15 cellular contexts compared by ENCODE assay signal in genomic region chrX:133543654-133544053, GRCh38.
DNase-seq lines count a peak whose midpoint lies in the region; ATAC-seq and TF ChIP-seq lines count a peak whose summit lies in the region.
"Had no signal": no experiment of that assay in that cellular context is flagged by ENCODE, and none has a peak within 500 bp of the region (broad histone marks: within the 10 kb centered on the region; RNA-seq: fewer than 3 reads in every experiment).

No MANE protein-coding gene starts in this region.

- H3K79me2 ChIP-seq in H9 (ENCODE audit: insufficient read depth, low read length) (no peaks in the 10 kb centered on the region), PC-9 (ENCODE audit: low read depth) (no peaks in the 10 kb centered on the region)

- CTCF ChIA-PET in PC-9 (lab: Charles Lee): interaction anchor here (0.5 to 1.1 kb wide), 3 partner anchors 43 to 127 kb away, joined by 3 read pairs; no protein-coding TSS in a partner anchor

- H2AFZ ChIP-seq in H9 (ENCODE audit: low read length): no peak overlapping the region
- H2AFZ ChIP-seq in PC-9: peak overlapping the region; percentile 69

- POLR2A ChIA-PET in PC-9 (lab: Charles Lee; ENCODE audit: unreplicated experiment): interaction anchor here (0.6 kb wide), 2 partner anchors 130 to 694 kb away, joined by 3 to 4 read pairs; no protein-coding TSS in a partner anchor

- H3K4ac ChIP-seq in H9 (ENCODE audit: low read depth, low read length): no peak overlapping the region

- H3K27me3 Mint-ChIP-seq in H9 (ENCODE audit: low read depth): no peaks in the 10 kb centered on the region; the same call in 1 of the 2 replicates
- H3K27me3 Mint-ChIP-seq in progenitor cell of endocrine pancreas: no peaks in the 10 kb centered on the region
- H3K27me3 Mint-ChIP-seq: CD4-positive, CD25-positive, alpha-beta regulatory T cell had no signal

- H3K9ac ChIP-seq in H9 (ENCODE audit: extremely low read depth, insufficient read length, low read length): no peak overlapping the region

- intact Hi-C loops in PC-9 (cut with micrococcal nuclease; ENCODE audit: unreplicated experiment): loop anchor here (1.0 to 10.0 kb wide), 5 partner anchors 43 to 209 kb away; no protein-coding TSS in a partner anchor

- H4K8ac ChIP-seq in H9 (replicated peaks; ENCODE audit: insufficient read length, low read depth, low read length): no peak overlapping the region

- H3K36me3 ChIP-seq in PC-9 (ENCODE audit: low read depth): no peaks in the 10 kb centered on the region

- ATAC-seq in HG03095 (IDR thresholded peaks at IDR 0.05; ENCODE audit: unreplicated experiment): no peak

- H3K14ac ChIP-seq in H9 (ENCODE audit: insufficient read depth, low read length): no peak overlapping the region

- H3K4me2 ChIP-seq in H9 (ENCODE audit: insufficient read depth, insufficient read length, low read length) (no peak overlapping the region), PC-9 (peak overlapping the region; percentile 63)

- H3K4me1 ChIP-seq in H9 (ENCODE audit: insufficient read depth, low read length) (no peaks in the 10 kb centered on the region), PC-9 (replicated peaks; ENCODE audit: insufficient read depth) (peaks cover 31% of the 10 kb centered on the region)

- H4K91ac ChIP-seq in H9 (ENCODE audit: insufficient read length, low read depth, low read length): no peak overlapping the region

- no peak overlapping the region for H3K23ac ChIP-seq in H9 (ENCODE audit: insufficient read length, low read depth, low read length)

- peaks cover 22 to 43% (median 31%) of the 10 kb centered on the region in 3 experiments for H3K36me3 Mint-ChIP-seq in H9 (ENCODE audit: insufficient read depth in 1 of 3, low read depth in 3 of 3)
- H3K36me3 Mint-ChIP-seq in progenitor cell of endocrine pancreas (ENCODE audit: insufficient read depth): peaks cover 9% of the 10 kb centered on the region
- H3K36me3 Mint-ChIP-seq: CD4-positive, CD25-positive, alpha-beta regulatory T cell had no signal

- H4K20me1 ChIP-seq in H9 (ENCODE audit: control insufficient read depth, insufficient read depth, insufficient read length) (no peaks in the 10 kb centered on the region), PC-9 (ENCODE audit: insufficient read depth) (no peaks in the 10 kb centered on the region)

- H2BK5ac ChIP-seq in H9 (ENCODE audit: insufficient read length, low read length): no peak overlapping the region

- BruUV-seq in PC-9 (replicated peaks; lab: Mats Ljungman, UMichigan): TSS peak; percentile 75

- no peak overlapping the region for H2AK5ac ChIP-seq in H9 (ENCODE audit: insufficient read length, low read length)

- no peak for DNase-seq in H9
- peak; percentile 14 to 82 for DNase-seq in PC-9
- peak; percentile 74 for DNase-seq in epithelial cell of esophagus (ENCODE audit: low read depth)
- DNase-seq in progenitor cell of endocrine pancreas (ENCODE audit: low spot score, unreplicated experiment): no peak
- DNase-seq in KG1 (lab: John Stamatoyannopoulos, UW): no peak
- DNase-seq in NCI-H526 (lab: John Stamatoyannopoulos, UW): no peak
- DNase-seq: AML-193; CD4-positive, CD25-positive, alpha-beta regulatory T cell; GOT3; NCI-H1436; NCI-H2107; NCI-H226; NCI-H526 treated with DMSO at 0.1 percent for 48 hours had no signal

- H3K4me3 Mint-ChIP-seq in H9: no peak overlapping the region
- no peak overlapping the region for H3K4me3 Mint-ChIP-seq in progenitor cell of endocrine pancreas (ENCODE audit: low read depth)
- H3K4me3 Mint-ChIP-seq: CD4-positive, CD25-positive, alpha-beta regulatory T cell had no signal

- H2BK15ac ChIP-seq in H9 (ENCODE audit: low read depth, low read length): no peak overlapping the region

- H3K4me1 Mint-ChIP-seq in H9 (peaks cover 21 to 22% of the 10 kb centered on the region in 2 experiments), progenitor cell of endocrine pancreas (ENCODE audit: low read depth) (peaks cover 1% of the 10 kb centered on the region)

- H2BK20ac ChIP-seq in H9 (ENCODE audit: low read depth, low read length, poor library complexity, severe bottlenecking): no peak overlapping the region

- H3K4me3 ChIP-seq in PC-9 (peak overlapping the region; percentile 27; the same call in 1 of the 2 replicates), epithelial cell of esophagus (ENCODE audit: low read length) (no peak overlapping the region)

- H3K27me3 ChIP-seq in H9 (ENCODE audit: insufficient read depth, low read length) (no peaks in the 10 kb centered on the region), PC-9 (ENCODE audit: insufficient read depth, low read depth) (no peaks in the 10 kb centered on the region)

- H3K27ac Mint-ChIP-seq in H9 (peak overlapping the region in 1 of 3 experiments; percentile 92; a peak in 1 of 7 replicates), progenitor cell of endocrine pancreas (peak overlapping the region; percentile 56)
- H3K27ac Mint-ChIP-seq: CD4-positive, CD25-positive, alpha-beta regulatory T cell had no signal

- H3K9me2 ChIP-seq in PC-9 (ENCODE audit: insufficient read depth): no peaks in the 10 kb centered on the region

- peak overlapping the region; percentile 15 for H3K18ac ChIP-seq in H9 (ENCODE audit: insufficient read length, low read depth, low read length)

- H3K9me3 ChIP-seq in H9 (ENCODE audit: control insufficient read depth, low read depth, low read length) (no peaks in the 10 kb centered on the region), PC-9 (ENCODE audit: insufficient read depth, low read depth) (peaks cover 10% of the 10 kb centered on the region; the same call in 1 of the 2 replicates)

- no peaks in the 10 kb centered on the region for H3K23me2 ChIP-seq in H9 (ENCODE audit: insufficient read length, low read depth, low read length, poor library complexity, severe bottlenecking)

- TF ChIP-seq CTCF in H9 (conservative IDR thresholded peaks at IDR 0.05) (no peak), PC-9 (conservative IDR thresholded peaks at IDR 0.05) (no peak), epithelial cell of esophagus (IDR thresholded peaks at IDR 0.05; ENCODE audit: insufficient read depth, low read depth, low read length, missing control alignments) (no peak), progenitor cell of endocrine pancreas (IDR thresholded peaks at IDR 0.05; ENCODE audit: unreplicated experiment) (no peak)

- no peak overlapping the region for H3T11ph ChIP-seq in H9 (ENCODE audit: low read length)

- no peak overlapping the region for H2BK120ac ChIP-seq in H9 (ENCODE audit: low read depth, low read length, poor library complexity, severe bottlenecking)

- no peak overlapping the region for H2BK12ac ChIP-seq in H9 (ENCODE audit: insufficient read length, low read depth, low read length)

- H3K9me3 Mint-ChIP-seq in H9 (peaks cover 12 to 17% of the 10 kb centered on the region in 2 experiments), progenitor cell of endocrine pancreas (ENCODE audit: low read depth) (peaks cover 16% of the 10 kb centered on the region)

- WGBS in H9 (ENCODE audit: extremely low coverage, insufficient read length, low lambda C conversion rate): no CpG with 5 or more reads among the region's 2 CpGs

- H3F3A ChIP-seq in PC-9 (ENCODE audit: insufficient read depth, low read depth): peaks cover 26% of the 10 kb centered on the region

- H3K27ac ChIP-seq in H9 (ENCODE audit: insufficient read length, low read depth, low read length) (no peak overlapping the region), PC-9 (peak overlapping the region; percentile 98)
- H3K27ac ChIP-seq: RWPE1 had no signal

- no peaks in the 10 kb centered on the region for H3K79me1 ChIP-seq in H9 (ENCODE audit: insufficient read depth, low read depth, low read length, poor library complexity, severe bottlenecking)

- no peak overlapping the region for H3K56ac ChIP-seq in H9 (ENCODE audit: insufficient read length, low read depth, low read length)

- H4K5ac ChIP-seq in H9 (ENCODE audit: insufficient read length, low read depth, low read length): no peak overlapping the region

Comparison
In these comparisons a context has a peak if more than half of its experiments do, and no peak if none do; other contexts are left out.
1. DNase-seq: peak in PC-9 (2 of 2) and epithelial cell of esophagus (single experiment); none in H9 (single experiment), progenitor cell of endocrine pancreas (single experiment), KG1 (single experiment) and NCI-H526 (0 of 2).